ENCODE assay signal across 25 cellular contexts in genomic region chr7:143494622-143495021, GRCh38. TPM values are rescaled to one million over a fixed set of nuclear protein-coding genes. Genes with fewer than 3 reads are reported as not detected.
A peak's percentile ranks its signal among the peaks of the same experiment; 100 is the strongest.
DNase-seq lines count a peak whose midpoint lies in the region; ATAC-seq and TF ChIP-seq lines count a peak whose summit lies in the region.
"Had no signal": no experiment of that assay in that cellular context is flagged by ENCODE, and none has a peak within 500 bp of the region (broad histone marks: within the 10 kb centered on the region; RNA-seq: fewer than 3 reads in every experiment).

No MANE protein-coding gene starts in this region.

- peaks cover 3% of the 10 kb centered on the region for H3K9me3 Mint-ChIP-seq in neural crest cell
- H3K9me3 Mint-ChIP-seq: activated naive CD8-positive, alpha-beta T cell treated with anti-CD3 and anti-CD28 coated beads, Interleukin-2, amount 50 U/mL, for 24 hours; T-helper 1 cell treated with Interleukin-12 subunit alpha and Interleukin-12 subunit beta and Interleukin-4 antibody, amounts not matched to agents 30 μg/mL and 1 μg/mL, for 36 hours had no signal

- H3K4me3 ChIP-seq in uterus = no peak overlapping the region
- H3K4me3 ChIP-seq: left ventricle myocardium inferior, mucosa of descending colon, neural progenitor cell, psoas muscle, thoracic aorta had no signal

- in situ Hi-C loops in SK-MEL-5 (cut with HindIII; ENCODE audit: low pct_unique_long_range_greater_than_20kb, low sequenced_read_pairs) = no loop called here

- intact Hi-C loops in uterus (cut with DNase I; ENCODE audit: low total_unique reads) = no loop called here

- no peaks in the 10 kb centered on the region for H3K4me1 ChIP-seq in uterus
- H3K4me1 ChIP-seq: neural progenitor cell had no signal

- H3K27ac Mint-ChIP-seq in neural crest cell (ENCODE audit: unreplicated experiment) = no peak overlapping the region
- H3K27ac Mint-ChIP-seq: activated naive CD8-positive, alpha-beta T cell treated with anti-CD3 and anti-CD28 coated beads, Interleukin-2, amount 50 U/mL, for 24 hours; neural progenitor cell; T-helper 1 cell treated with Interleukin-12 subunit alpha and Interleukin-12 subunit beta and Interleukin-4 antibody, amounts not matched to agents 30 μg/mL and 1 μg/mL, for 36 hours had no signal

- ATAC-seq in activated CD4-positive, CD25-positive, alpha-beta regulatory T cell treated with anti-CD3 and anti-CD28 coated beads, Interleukin-2, amount 50 U/mL, for 24 hours = no peak
- ATAC-seq: activated naive CD8-positive, alpha-beta T cell treated with anti-CD3 and anti-CD28 coated beads, Interleukin-2, amount 50 U/mL, for 24 hours; esophagus mucosa; mucosa of descending colon; psoas muscle had no signal

- H3K27me3 ChIP-seq in uterus = no peaks in the 10 kb centered on the region
- H3K27me3 ChIP-seq: neural progenitor cell had no signal

- TF ChIP-seq CTCF in neural crest cell (conservative IDR thresholded peaks at IDR 0.05) (peak; percentile 24), uterus (IDR thresholded peaks at IDR 0.05) (no peak)

- DNase-seq in ELR (ENCODE audit: low read depth) (peak; percentile 51), SK-MEL-5 (ENCODE audit: low read depth, low spot score) (peak; percentile 7), dermis blood vessel endothelial cell (peak; percentile 38), neural crest cell (ENCODE audit: low read depth, low spot score) (no peak), uterus (no peak), amygdala (lab: John Stamatoyannopoulos, UW) (no peak), cortex of kidney (lab: John Stamatoyannopoulos, UW) (no peak)
- DNase-seq: activated CD4-positive, alpha-beta T cell treated with anti-CD3 and anti-CD28 coated beads, Interleukin-2, amount 50 U/mL, for 4 hours; activated effector memory CD4-positive, alpha-beta T cell treated with Interleukin-2 at 50 U/mL for 16 hours; activated naive CD8-positive, alpha-beta T cell treated with anti-CD3 and anti-CD28 coated beads, Interleukin-2, amount 50 U/mL, for 24 hours; DND-41; head of caudate nucleus; left ventricle myocardium inferior; mucosa of descending colon; NCI-H146; psoas muscle; stimulated activated CD4-positive, alpha-beta T cell treated with anti-CD3 and anti-CD28 coated beads, Interleukin-2, amount 100 ng/mL, for 24 hours; stimulated activated naive CD4-positive, alpha-beta T cell had no signal

- no peak for TF ChIP-seq POLR2A in uterus (IDR thresholded peaks at IDR 0.05)

- H3K36me3 Mint-ChIP-seq in neural crest cell (ENCODE audit: low read depth) = no peaks in the 10 kb centered on the region
- H3K36me3 Mint-ChIP-seq: neural progenitor cell had no signal

- no peaks in the 10 kb centered on the region for H3K4me1 Mint-ChIP-seq in neural crest cell

- H3K27ac ChIP-seq in uterus = no peak overlapping the region
- H3K27ac ChIP-seq: left ventricle myocardium inferior, neural progenitor cell, psoas muscle, thoracic aorta had no signal

- H3K9me3 ChIP-seq in uterus = no peaks in the 10 kb centered on the region
- H3K9me3 ChIP-seq: left ventricle myocardium inferior, mucosa of descending colon, psoas muscle, thoracic aorta had no signal

- H3K36me3 ChIP-seq in uterus = no peaks in the 10 kb centered on the region
- H3K36me3 ChIP-seq: left ventricle myocardium inferior, neural progenitor cell, thoracic aorta had no signal

- no peaks in the 10 kb centered on the region for H3K27me3 Mint-ChIP-seq in neural crest cell (ENCODE audit: low read depth)
- H3K27me3 Mint-ChIP-seq: activated naive CD8-positive, alpha-beta T cell treated with anti-CD3 and anti-CD28 coated beads, Interleukin-2, amount 50 U/mL, for 24 hours had no signal

- no peak overlapping the region for H3K4me3 Mint-ChIP-seq in neural crest cell
- H3K4me3 Mint-ChIP-seq: activated naive CD8-positive, alpha-beta T cell treated with anti-CD3 and anti-CD28 coated beads, Interleukin-2, amount 50 U/mL, for 24 hours; neural progenitor cell; T-helper 1 cell treated with Interleukin-12 subunit alpha and Interleukin-12 subunit beta and Interleukin-4 antibody, amounts not matched to agents 30 μg/mL and 1 μg/mL, for 36 hours had no signal

RNA-seq across cellular contexts. Expression of gene TAS2R41, which starts 16.9 kb away (rescaled TPM):
- total RNA-seq in SK-MEL-5 (2014; rRNA removed; shearing (Covaris generic)) = not detected in 2 replicates
- not detected in 2 replicates for polyA plus RNA-seq in SK-MEL-5 (2015; cell fraction: cytosol; rRNA removed)
- polyA plus RNA-seq in SK-MEL-5 (2015; cell fraction: nucleus; rRNA removed) = not detected in 2 replicates
- total RNA-seq in dermis blood vessel endothelial cell = not detected in 2 replicates
- not detected in 2 replicates for total RNA-seq in neural crest cell
- total RNA-seq in uterus = 1 to 10 TPM in 1 of 4 donors, not detected in 3; 3.3 TPM
- total RNA-seq: cardiac septum, esophagus mucosa, left ventricle myocardium inferior, psoas muscle, skeletal muscle tissue had no signal
- polyA plus RNA-seq: psoas muscle had no signal

RNA-seq across cellular contexts. Expression of gene TAS2R60, which starts 51.4 kb away (rescaled TPM):
- not detected in 2 replicates for total RNA-seq in SK-MEL-5 (2014; rRNA removed; shearing (Covaris generic))
- not detected in 2 replicates for polyA plus RNA-seq in SK-MEL-5 (2015; cell fraction: cytosol; rRNA removed)
- polyA plus RNA-seq in SK-MEL-5 (2015; cell fraction: nucleus; rRNA removed) = not detected in 2 replicates
- not detected in 2 replicates for total RNA-seq in dermis blood vessel endothelial cell
- not detected in 2 replicates for total RNA-seq in neural crest cell
- total RNA-seq in uterus = 1 to 10 TPM in 1 of 4 donors, not detected in 3; 3.3 TPM
- total RNA-seq: cardiac septum, left ventricle myocardium inferior, psoas muscle, skeletal muscle tissue had no signal
- polyA plus RNA-seq: psoas muscle had no signal

Comparison
In these comparisons a context has a peak if more than half of its experiments do, and no peak if none do; other contexts are left out.
1. DNase-seq: peak in ELR (single experiment), SK-MEL-5 (single experiment) and dermis blood vessel endothelial cell (single experiment); none in neural crest cell (single experiment), uterus (0 of 2), amygdala (0 of 56) and cortex of kidney (single experiment).